Comparison of ENCODE assay signal across 1 cellular context in the genomic region with DNA sequence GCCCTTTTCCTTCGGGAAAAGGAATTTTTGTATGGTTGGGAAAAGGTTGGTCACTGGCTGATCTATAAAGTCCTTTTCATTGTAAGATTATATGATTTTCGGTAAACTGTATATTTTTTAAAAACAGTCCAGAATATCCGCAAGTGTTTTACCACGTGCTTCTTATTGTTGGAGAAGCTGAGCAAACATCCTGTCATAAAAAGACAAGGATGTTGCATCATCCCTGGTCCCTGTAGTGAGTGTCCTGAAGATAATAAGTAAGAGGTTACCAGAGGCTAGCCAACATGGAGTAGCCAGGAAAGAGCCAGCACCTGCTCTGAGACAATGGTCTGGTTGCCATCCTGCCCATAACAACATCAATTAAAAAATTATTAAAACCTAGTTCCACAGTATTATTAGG.
TF ChIP-seq lines count a peak whose summit lies in the region.

No MANE protein-coding gene starts in this region.

TF ChIP-seq in GM23338, 12 proteins besides CTCF, POLR2A, EP300 and RAD21 (continued from another document):
- TF ChIP-seq, protein P1, sequence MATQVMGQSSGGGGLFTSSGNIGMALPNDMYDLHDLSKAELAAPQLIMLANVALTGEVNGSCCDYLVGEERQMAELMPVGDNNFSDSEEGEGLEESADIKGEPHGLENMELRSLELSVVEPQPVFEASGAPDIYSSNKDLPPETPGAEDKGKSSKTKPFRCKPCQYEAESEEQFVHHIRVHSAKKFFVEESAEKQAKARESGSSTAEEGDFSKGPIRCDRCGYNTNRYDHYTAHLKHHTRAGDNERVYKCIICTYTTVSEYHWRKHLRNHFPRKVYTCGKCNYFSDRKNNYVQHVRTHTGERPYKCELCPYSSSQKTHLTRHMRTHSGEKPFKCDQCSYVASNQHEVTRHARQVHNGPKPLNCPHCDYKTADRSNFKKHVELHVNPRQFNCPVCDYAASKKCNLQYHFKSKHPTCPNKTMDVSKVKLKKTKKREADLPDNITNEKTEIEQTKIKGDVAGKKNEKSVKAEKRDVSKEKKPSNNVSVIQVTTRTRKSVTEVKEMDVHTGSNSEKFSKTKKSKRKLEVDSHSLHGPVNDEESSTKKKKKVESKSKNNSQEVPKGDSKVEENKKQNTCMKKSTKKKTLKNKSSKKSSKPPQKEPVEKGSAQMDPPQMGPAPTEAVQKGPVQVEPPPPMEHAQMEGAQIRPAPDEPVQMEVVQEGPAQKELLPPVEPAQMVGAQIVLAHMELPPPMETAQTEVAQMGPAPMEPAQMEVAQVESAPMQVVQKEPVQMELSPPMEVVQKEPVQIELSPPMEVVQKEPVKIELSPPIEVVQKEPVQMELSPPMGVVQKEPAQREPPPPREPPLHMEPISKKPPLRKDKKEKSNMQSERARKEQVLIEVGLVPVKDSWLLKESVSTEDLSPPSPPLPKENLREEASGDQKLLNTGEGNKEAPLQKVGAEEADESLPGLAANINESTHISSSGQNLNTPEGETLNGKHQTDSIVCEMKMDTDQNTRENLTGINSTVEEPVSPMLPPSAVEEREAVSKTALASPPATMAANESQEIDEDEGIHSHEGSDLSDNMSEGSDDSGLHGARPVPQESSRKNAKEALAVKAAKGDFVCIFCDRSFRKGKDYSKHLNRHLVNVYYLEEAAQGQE (IDR thresholded peaks at IDR 0.05; ENCODE audit: unreplicated experiment) = no peak
- TF ChIP-seq EZH2phosphoT487 (IDR thresholded peaks at IDR 0.05; ENCODE audit: unreplicated experiment) = no peak
- no peak for TF ChIP-seq EZH2 (IDR thresholded peaks at IDR 0.05; ENCODE audit: low read depth, unreplicated experiment)
- no peak for TF ChIP-seq CREB1 (CRISPR knock-in tag; IDR thresholded peaks at IDR 0.05; ENCODE audit: low read depth)
- TF ChIP-seq, protein P2, sequence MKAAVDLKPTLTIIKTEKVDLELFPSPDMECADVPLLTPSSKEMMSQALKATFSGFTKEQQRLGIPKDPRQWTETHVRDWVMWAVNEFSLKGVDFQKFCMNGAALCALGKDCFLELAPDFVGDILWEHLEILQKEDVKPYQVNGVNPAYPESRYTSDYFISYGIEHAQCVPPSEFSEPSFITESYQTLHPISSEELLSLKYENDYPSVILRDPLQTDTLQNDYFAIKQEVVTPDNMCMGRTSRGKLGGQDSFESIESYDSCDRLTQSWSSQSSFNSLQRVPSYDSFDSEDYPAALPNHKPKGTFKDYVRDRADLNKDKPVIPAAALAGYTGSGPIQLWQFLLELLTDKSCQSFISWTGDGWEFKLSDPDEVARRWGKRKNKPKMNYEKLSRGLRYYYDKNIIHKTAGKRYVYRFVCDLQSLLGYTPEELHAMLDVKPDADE (IDR thresholded peaks at IDR 0.05) = no peak
- TF ChIP-seq ZNF114 (CRISPR knock-in tag; IDR thresholded peaks at IDR 0.05) = no peak
